Comparison of ENCODE assay signal across 8 cellular contexts in the genomic region with DNA sequence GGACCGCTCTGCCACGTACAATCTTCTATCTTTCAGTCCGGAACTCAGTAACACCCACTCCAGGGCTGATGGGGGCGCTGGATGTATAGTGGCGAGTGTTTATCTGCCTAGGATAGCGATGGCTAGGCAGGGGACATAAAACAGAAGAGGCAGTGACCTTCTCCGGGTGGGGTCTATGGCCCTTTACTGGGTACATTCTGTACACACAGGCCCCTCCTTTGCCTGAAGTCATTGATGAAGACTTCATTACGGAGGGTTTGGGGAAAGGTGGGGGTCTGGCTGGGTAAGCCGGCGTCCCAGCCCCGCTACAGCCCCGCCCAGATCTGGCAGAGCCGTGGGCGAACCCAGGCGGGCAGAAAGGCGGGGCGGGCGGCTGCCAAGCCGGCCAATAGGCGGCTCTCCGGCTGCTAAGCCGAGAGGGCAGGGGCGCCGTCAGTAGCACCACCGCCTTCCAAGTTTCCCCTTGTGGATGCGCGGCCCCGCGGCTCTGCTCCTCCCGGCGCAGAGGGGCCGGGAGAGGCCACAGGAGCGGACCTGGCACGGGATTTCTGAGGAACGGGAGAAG. TPM values are rescaled to one million over a fixed set of nuclear protein-coding genes. Genes with fewer than 3 reads are reported as not detected.
DNase-seq lines count a peak whose midpoint lies in the region; ATAC-seq, FAIRE-seq and TF ChIP-seq lines count a peak whose summit lies in the region.

A gene with protein sequence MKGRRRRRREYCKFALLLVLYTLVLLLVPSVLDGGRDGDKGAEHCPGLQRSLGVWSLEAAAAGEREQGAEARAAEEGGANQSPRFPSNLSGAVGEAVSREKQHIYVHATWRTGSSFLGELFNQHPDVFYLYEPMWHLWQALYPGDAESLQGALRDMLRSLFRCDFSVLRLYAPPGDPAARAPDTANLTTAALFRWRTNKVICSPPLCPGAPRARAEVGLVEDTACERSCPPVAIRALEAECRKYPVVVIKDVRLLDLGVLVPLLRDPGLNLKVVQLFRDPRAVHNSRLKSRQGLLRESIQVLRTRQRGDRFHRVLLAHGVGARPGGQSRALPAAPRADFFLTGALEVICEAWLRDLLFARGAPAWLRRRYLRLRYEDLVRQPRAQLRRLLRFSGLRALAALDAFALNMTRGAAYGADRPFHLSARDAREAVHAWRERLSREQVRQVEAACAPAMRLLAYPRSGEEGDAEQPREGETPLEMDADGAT (plus strand): TSS at position 435 of the 565 bp plus-strand sequence. CDS start 167 bp downstream, outside the sequence.

- peak; percentile 40; the same call in 1 of the 2 replicates for TF ChIP-seq POLR2A in A549 (IDR thresholded peaks at IDR 0.05; ENCODE audit: low read length)

- peak; percentile 54 to 62 for TF ChIP-seq RAD21 in A549 (conservative IDR thresholded peaks at IDR 0.05 in 1 of 2, IDR thresholded peaks at IDR 0.05 in 1 of 2)

- H3K4me1 Mint-ChIP-seq in activated CD4-positive, alpha-beta T cell treated with anti-CD3 and anti-CD28 coated beads for 36 hours, result peaks cover 41% of the 10 kb centered on the region
- H3K4me1 Mint-ChIP-seq in dendritic cell treated with granulocyte-macrophage colony-stimulating factor and Interleukin-4, amounts not matched to agents 40 ng/mL and 50 ng/mL, for 4 days (ENCODE audit: low read depth), result peaks cover 46% of the 10 kb centered on the region

- no peaks in the 10 kb centered on the region for H3K9me3 Mint-ChIP-seq in activated CD4-positive, alpha-beta T cell treated with anti-CD3 and anti-CD28 coated beads for 36 hours (ENCODE audit: low read depth)
- no peaks in the 10 kb centered on the region for H3K9me3 Mint-ChIP-seq in dendritic cell treated with granulocyte-macrophage colony-stimulating factor and Interleukin-4, amounts not matched to agents 40 ng/mL and 50 ng/mL, for 4 days

- intact Hi-C loops in activated CD4-positive, alpha-beta T cell treated with anti-CD3 and anti-CD28 coated beads for 36 hours (cut with DNase I, micrococcal nuclease), result loop anchor here (1.0 to 10.0 kb wide), 11 partner anchors 13 to 951 kb away; a partner anchor contains a TSS
- intact Hi-C loops in dendritic cell treated with granulocyte-macrophage colony-stimulating factor and Interleukin-4, amounts not matched to agents 40 ng/mL and 50 ng/mL, for 4 days (cut with micrococcal nuclease), result no loop called here

- H3K27ac Mint-ChIP-seq in activated CD4-positive, alpha-beta T cell treated with anti-CD3 and anti-CD28 coated beads for 36 hours, result peak within 1 kb of the TSS; percentile 95
- peak within 1 kb of the TSS; percentile 75 for H3K27ac Mint-ChIP-seq in dendritic cell treated with granulocyte-macrophage colony-stimulating factor and Interleukin-4, amounts not matched to agents 40 ng/mL and 50 ng/mL, for 4 days

- under 1% methylated on average over 20 of the region's 35 CpGs for WGBS in A549 (ENCODE audit: missing lambda C conversion rate)

- no peak for TF ChIP-seq EP300 in A549 (IDR thresholded peaks at IDR 0.05)

- CTCF ChIA-PET in A549 (lab: Yijun Ruan, JAX), result interaction anchor here (0.8 to 2.0 kb wide), 12 partner anchors 10 to 222 kb away, joined by 3 to 11 read pairs (median 5); no protein-coding TSS in a partner anchor
- CTCF ChIA-PET in activated CD4-positive, alpha-beta T cell treated with anti-CD3 and anti-CD28 coated beads for 36 hours (lab: Charles Lee), result interaction anchor here (0.6 to 1.6 kb wide), 3 partner anchors 14 to 1089 kb away, joined by 3 to 6 read pairs (median 4); a partner anchor contains a TSS

- H3K36me3 Mint-ChIP-seq in activated CD4-positive, alpha-beta T cell treated with anti-CD3 and anti-CD28 coated beads for 36 hours (ENCODE audit: low read depth), result peaks cover 3% of the 10 kb centered on the region
- peaks cover 8% of the 10 kb centered on the region for H3K36me3 Mint-ChIP-seq in dendritic cell treated with granulocyte-macrophage colony-stimulating factor and Interleukin-4, amounts not matched to agents 40 ng/mL and 50 ng/mL, for 4 days (ENCODE audit: low read depth)

- no peak for FAIRE-seq in A549 (lab: Jason Lieb, UNC)

- peak within 1 kb of the TSS; percentile 77 for H3K4me3 Mint-ChIP-seq in activated CD4-positive, alpha-beta T cell treated with anti-CD3 and anti-CD28 coated beads for 36 hours
- peak within 1 kb of the TSS; percentile 84 for H3K4me3 Mint-ChIP-seq in dendritic cell treated with granulocyte-macrophage colony-stimulating factor and Interleukin-4, amounts not matched to agents 40 ng/mL and 50 ng/mL, for 4 days

- H3K9me3 ChIP-seq in A549, result no peaks in the 10 kb centered on the region

- H3K27ac ChIP-seq in A549, result peak within 1 kb of the TSS; percentile 88 to 98

- H3K27me3 Mint-ChIP-seq in activated CD4-positive, alpha-beta T cell treated with anti-CD3 and anti-CD28 coated beads for 36 hours, result no peaks in the 10 kb centered on the region
- peaks cover 4% of the 10 kb centered on the region for H3K27me3 Mint-ChIP-seq in dendritic cell treated with granulocyte-macrophage colony-stimulating factor and Interleukin-4, amounts not matched to agents 40 ng/mL and 50 ng/mL, for 4 days

- ATAC-seq in A549 (peak; percentile 87 to 94), GM18519 (IDR thresholded peaks at IDR 0.05; ENCODE audit: low FRiP score, unreplicated experiment) (peak; percentile 35), HG03066 (IDR thresholded peaks at IDR 0.05; ENCODE audit: low read depth, unreplicated experiment) (peak; percentile 38)
- peak; percentile 47 for ATAC-seq in activated CD4-positive, alpha-beta T cell treated with anti-CD3 and anti-CD28 coated beads for 36 hours

- POLR2A ChIA-PET in A549 (lab: Yijun Ruan, JAX), result interaction anchor here (1.4 kb wide), 1 partner anchor 10 kb away, joined by 5 read pairs; no protein-coding TSS in a partner anchor
- POLR2A ChIA-PET in activated CD4-positive, alpha-beta T cell treated with anti-CD3 and anti-CD28 coated beads for 36 hours (lab: Charles Lee), result interaction anchor here (0.7 to 1.3 kb wide), 2 partner anchors 15 to 185 kb away, joined by 3 to 5 read pairs; a partner anchor contains a TSS

- DNase-seq in A549 (ENCODE audit: low read depth in 1 of 2, low spot score in 1 of 2) (peak; percentile 67 to 80), NCI-H446 treated with DMSO at 0.1 percent for 48 hours (lab: John Stamatoyannopoulos, UW) (peak; percentile 51), left kidney (ENCODE audit: low read depth, low spot score) (peak; percentile 80)
- DNase-seq in activated CD4-positive, alpha-beta T cell treated with anti-CD3 and anti-CD28 coated beads for 36 hours, result peak; percentile 77
- peak; percentile 57 to 59 for DNase-seq in stimulated activated CD4-positive, alpha-beta T cell treated with anti-CD3 and anti-CD28 coated beads, Interleukin-4, amount 100 ng/mL, for 4 hours

- peak within 1 kb of the TSS; percentile 83 for H3K4me2 ChIP-seq in A549

- peak; percentile 61 for TF ChIP-seq CTCF in A549 (IDR thresholded peaks at IDR 0.05)

- peak within 1 kb of the TSS; percentile 76 for H3K4me3 ChIP-seq in A549

- peaks cover 36% of the 10 kb centered on the region for H3K4me1 ChIP-seq in A549

TF ChIP-seq in A549, 52 proteins besides CTCF, POLR2A, EP300 and RAD21 (continues in another document):
- no peak for TF ChIP-seq NFE2L2 (conservative IDR thresholded peaks at IDR 0.05; ENCODE audit: low read length)
- no peak for TF ChIP-seq JUNB (IDR thresholded peaks at IDR 0.05)
- TF ChIP-seq, protein P1, sequence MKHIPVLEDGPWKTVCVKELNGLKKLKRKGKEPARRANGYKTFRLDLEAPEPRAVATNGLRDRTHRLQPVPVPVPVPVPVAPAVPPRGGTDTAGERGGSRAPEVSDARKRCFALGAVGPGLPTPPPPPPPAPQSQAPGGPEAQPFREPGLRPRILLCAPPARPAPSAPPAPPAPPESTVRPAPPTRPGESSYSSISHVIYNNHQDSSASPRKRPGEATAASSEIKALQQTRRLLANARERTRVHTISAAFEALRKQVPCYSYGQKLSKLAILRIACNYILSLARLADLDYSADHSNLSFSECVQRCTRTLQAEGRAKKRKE (CRISPR knock-in tag; IDR thresholded peaks at IDR 0.05; ENCODE audit: low read depth), result no peak
- TF ChIP-seq CBX2 (IDR thresholded peaks at IDR 0.05; ENCODE audit: borderline replicate concordance, low read depth), result no peak
- TF ChIP-seq KDM5A (IDR thresholded peaks at IDR 0.05), result no peak
- TF ChIP-seq, protein P2, sequence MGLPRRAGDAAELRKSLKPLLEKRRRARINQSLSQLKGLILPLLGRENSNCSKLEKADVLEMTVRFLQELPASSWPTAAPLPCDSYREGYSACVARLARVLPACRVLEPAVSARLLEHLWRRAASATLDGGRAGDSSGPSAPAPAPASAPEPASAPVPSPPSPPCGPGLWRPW (IDR thresholded peaks at IDR 0.05), result no peak
- no peak for TF ChIP-seq HOXB5 (CRISPR knock-in tag; IDR thresholded peaks at IDR 0.05)
- no peak for TF ChIP-seq KDM1A (IDR thresholded peaks at IDR 0.05; ENCODE audit: low read depth)
- no peak for TF ChIP-seq RFX5 (IDR thresholded peaks at IDR 0.05)
- TF ChIP-seq, protein P3, sequence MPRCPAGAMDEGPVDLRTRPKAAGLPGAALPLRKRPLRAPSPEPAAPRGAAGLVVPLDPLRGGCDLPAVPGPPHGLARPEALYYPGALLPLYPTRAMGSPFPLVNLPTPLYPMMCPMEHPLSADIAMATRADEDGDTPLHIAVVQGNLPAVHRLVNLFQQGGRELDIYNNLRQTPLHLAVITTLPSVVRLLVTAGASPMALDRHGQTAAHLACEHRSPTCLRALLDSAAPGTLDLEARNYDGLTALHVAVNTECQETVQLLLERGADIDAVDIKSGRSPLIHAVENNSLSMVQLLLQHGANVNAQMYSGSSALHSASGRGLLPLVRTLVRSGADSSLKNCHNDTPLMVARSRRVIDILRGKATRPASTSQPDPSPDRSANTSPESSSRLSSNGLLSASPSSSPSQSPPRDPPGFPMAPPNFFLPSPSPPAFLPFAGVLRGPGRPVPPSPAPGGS (IDR thresholded peaks at IDR 0.05), result 0 out of 3 replicates have a peak, but pooled peaks have one; percentile 27
- TF ChIP-seq MAZ (IDR thresholded peaks at IDR 0.05; ENCODE audit: borderline replicate concordance, low read depth, low read length), result no peak
- no peak for TF ChIP-seq ESRRA (IDR thresholded peaks at IDR 0.05; ENCODE audit: borderline replicate concordance, low read length)
- no peak for TF ChIP-seq ZSCAN20 (CRISPR knock-in tag; IDR thresholded peaks at IDR 0.05)

RNA-seq across cellular contexts. Expression of the gene that starts here (rescaled TPM):
- 6.3 and 6.5 TPM in 2 replicates for polyA plus RNA-seq in A549 (2011; rRNA removed)
- polyA plus RNA-seq in A549 (2012; cell fraction: cytosol; rRNA removed), result 9.9 and 17.3 TPM in 2 replicates
- 14.0 and 24.6 TPM in 2 replicates for polyA plus RNA-seq in A549 (2012; cell fraction: nucleus; rRNA removed)
- 15.3 to 20.8 TPM (median 18.8 TPM) in 3 replicates for polyA plus RNA-seq in A549 (2017; fragmentation: RNase III; extraction: RNeasy Plus Mini Kit Qiagen cat#74134 plus additional on column Dnase treatment)
- polyA minus RNA-seq in A549 (2011; rRNA and poly(A)+ RNA removed), result 2.7 and 3.9 TPM in 2 replicates
- total RNA-seq in activated CD4-positive, alpha-beta T cell treated with anti-CD3 and anti-CD28 coated beads for 36 hours, result 1 to 10 TPM; 2.0 to 2.5 TPM

Comparison
In these comparisons a context has a peak if more than half of its experiments do, and no peak if none do; other contexts are left out.
1. Peak in every context shown above with its lines: DNase-seq, ATAC-seq, H3K4me3 ChIP-seq and H3K27ac ChIP-seq.
2. ATAC-seq: peak in every context shown above with its lines; median percentile 90 in A549; 47 in activated CD4-positive, alpha-beta T cell treated with anti-CD3 and anti-CD28 coated beads for 36 hours; 38 in HG03066; 35 in GM18519.